Comparison of ENCODE assay signal across 1 cellular context in genomic region chr4:168580228-168580627, GRCh38.
TF ChIP-seq lines count a peak whose summit lies in the region.

No MANE protein-coding gene starts in this region.

TF ChIP-seq in HCT116, 20 proteins besides CTCF, POLR2A, EP300 and RAD21:
- no peak for TF ChIP-seq SIN3A (IDR thresholded peaks at IDR 0.05; ENCODE audit: low read depth)
- TF ChIP-seq, protein P1, sequence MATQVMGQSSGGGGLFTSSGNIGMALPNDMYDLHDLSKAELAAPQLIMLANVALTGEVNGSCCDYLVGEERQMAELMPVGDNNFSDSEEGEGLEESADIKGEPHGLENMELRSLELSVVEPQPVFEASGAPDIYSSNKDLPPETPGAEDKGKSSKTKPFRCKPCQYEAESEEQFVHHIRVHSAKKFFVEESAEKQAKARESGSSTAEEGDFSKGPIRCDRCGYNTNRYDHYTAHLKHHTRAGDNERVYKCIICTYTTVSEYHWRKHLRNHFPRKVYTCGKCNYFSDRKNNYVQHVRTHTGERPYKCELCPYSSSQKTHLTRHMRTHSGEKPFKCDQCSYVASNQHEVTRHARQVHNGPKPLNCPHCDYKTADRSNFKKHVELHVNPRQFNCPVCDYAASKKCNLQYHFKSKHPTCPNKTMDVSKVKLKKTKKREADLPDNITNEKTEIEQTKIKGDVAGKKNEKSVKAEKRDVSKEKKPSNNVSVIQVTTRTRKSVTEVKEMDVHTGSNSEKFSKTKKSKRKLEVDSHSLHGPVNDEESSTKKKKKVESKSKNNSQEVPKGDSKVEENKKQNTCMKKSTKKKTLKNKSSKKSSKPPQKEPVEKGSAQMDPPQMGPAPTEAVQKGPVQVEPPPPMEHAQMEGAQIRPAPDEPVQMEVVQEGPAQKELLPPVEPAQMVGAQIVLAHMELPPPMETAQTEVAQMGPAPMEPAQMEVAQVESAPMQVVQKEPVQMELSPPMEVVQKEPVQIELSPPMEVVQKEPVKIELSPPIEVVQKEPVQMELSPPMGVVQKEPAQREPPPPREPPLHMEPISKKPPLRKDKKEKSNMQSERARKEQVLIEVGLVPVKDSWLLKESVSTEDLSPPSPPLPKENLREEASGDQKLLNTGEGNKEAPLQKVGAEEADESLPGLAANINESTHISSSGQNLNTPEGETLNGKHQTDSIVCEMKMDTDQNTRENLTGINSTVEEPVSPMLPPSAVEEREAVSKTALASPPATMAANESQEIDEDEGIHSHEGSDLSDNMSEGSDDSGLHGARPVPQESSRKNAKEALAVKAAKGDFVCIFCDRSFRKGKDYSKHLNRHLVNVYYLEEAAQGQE (IDR thresholded peaks at IDR 0.05; ENCODE audit: low read depth), result no peak
- TF ChIP-seq ZNF274 (IDR thresholded peaks at IDR 0.05; ENCODE audit: low read depth, low read length), result no peak
- no peak for TF ChIP-seq EZH2phosphoT487 (IDR thresholded peaks at IDR 0.05; ENCODE audit: borderline replicate concordance)
- TF ChIP-seq EZH2 (IDR thresholded peaks at IDR 0.05), result no peak
- no peak for TF ChIP-seq ELF1 (IDR thresholded peaks at IDR 0.05; ENCODE audit: borderline replicate concordance, low read depth)
- TF ChIP-seq, protein P2, sequence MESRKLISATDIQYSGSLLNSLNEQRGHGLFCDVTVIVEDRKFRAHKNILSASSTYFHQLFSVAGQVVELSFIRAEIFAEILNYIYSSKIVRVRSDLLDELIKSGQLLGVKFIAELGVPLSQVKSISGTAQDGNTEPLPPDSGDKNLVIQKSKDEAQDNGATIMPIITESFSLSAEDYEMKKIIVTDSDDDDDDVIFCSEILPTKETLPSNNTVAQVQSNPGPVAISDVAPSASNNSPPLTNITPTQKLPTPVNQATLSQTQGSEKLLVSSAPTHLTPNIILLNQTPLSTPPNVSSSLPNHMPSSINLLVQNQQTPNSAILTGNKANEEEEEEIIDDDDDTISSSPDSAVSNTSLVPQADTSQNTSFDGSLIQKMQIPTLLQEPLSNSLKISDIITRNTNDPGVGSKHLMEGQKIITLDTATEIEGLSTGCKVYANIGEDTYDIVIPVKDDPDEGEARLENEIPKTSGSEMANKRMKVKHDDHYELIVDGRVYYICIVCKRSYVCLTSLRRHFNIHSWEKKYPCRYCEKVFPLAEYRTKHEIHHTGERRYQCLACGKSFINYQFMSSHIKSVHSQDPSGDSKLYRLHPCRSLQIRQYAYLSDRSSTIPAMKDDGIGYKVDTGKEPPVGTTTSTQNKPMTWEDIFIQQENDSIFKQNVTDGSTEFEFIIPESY (IDR thresholded peaks at IDR 0.05; ENCODE audit: extremely low read depth, insufficient replicate concordance, low read length), result no peak
- TF ChIP-seq POLR2AphosphoS5 (IDR thresholded peaks at IDR 0.05; ENCODE audit: low read depth, low read length), result no peak
- no peak for TF ChIP-seq TCF7L2 (IDR thresholded peaks at IDR 0.05; ENCODE audit: borderline replicate concordance, extremely low read depth, insufficient read depth, insufficient read length)
- TF ChIP-seq FOSL1 (IDR thresholded peaks at IDR 0.05; ENCODE audit: low read depth), result no peak
- TF ChIP-seq ZFX (IDR thresholded peaks at IDR 0.05), result no peak
